1 cellular context compared by ENCODE assay signal in the genomic region with DNA sequence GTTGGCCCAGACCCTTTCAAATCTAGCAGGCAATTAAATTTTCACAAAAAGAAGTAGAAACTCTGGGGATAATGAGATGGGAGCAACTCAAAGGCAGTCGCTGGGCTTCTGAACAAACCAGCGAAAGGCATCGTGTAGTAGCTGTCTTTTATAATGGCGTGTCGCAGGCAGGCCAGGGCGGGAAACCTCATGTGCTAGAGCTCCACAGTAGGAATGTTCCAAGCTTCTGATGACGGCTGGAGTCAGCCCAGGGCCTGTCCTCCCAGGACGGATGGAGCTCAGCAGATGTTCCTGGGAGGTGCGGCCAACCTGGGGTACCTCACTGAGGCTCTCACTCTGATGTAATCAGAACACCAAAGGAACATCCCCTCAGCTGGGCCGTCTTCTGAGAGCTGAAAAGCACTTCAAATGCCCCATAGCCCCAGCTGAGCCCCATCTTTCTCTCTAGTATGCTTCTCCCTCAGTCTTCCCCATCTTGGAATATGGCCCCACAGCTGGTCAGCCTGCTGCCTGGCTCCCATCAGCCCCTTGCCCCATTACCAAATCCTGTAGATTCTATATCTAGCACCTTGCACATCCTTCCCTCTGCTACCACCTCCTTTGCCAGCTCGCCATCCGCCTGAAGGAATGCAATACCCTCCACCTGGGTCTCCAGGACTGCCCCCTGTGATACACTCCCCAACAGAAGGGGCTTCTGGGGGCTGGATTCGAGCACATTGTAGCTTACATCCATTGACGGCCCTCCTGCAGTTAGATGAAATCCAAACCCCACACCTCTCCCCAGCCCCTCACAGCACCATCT.
TF ChIP-seq lines count a peak whose summit lies in the region.

No MANE protein-coding gene starts in this region.

TF ChIP-seq in K562, 482 proteins besides CTCF, POLR2A, EP300 and RAD21:
- TF ChIP-seq ARHGAP35 (IDR thresholded peaks at IDR 0.05; ENCODE audit: partially characterized antibody) (no peak), L3MBTL2 (IDR thresholded peaks at IDR 0.05) (peak; percentile 51; the same call in 1 of the 2 replicates)
- TF ChIP-seq, protein P1, sequence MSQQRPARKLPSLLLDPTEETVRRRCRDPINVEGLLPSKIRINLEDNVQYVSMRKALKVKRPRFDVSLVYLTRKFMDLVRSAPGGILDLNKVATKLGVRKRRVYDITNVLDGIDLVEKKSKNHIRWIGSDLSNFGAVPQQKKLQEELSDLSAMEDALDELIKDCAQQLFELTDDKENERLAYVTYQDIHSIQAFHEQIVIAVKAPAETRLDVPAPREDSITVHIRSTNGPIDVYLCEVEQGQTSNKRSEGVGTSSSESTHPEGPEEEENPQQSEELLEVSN (IDR thresholded peaks at IDR 0.05; ENCODE audit: borderline replicate concordance in 1 of 2, extremely low read depth in 1 of 2, insufficient read depth in 1 of 2, insufficient read length in 1 of 2, low read depth in 1 of 2, low read length in 1 of 2, poor library complexity in 1 of 2, severe bottlenecking in 1 of 2), result peak in 1 of 2 experiments; percentile 64
